In genomic region chr22:17116931-17117330, GRCh38 we compare ENCODE assay signal across 17 cellular contexts. TPM values are rescaled to one million over a fixed set of nuclear protein-coding genes. Genes with fewer than 3 reads are reported as not detected.
DNase-seq lines count a peak whose midpoint lies in the region; ATAC-seq and TF ChIP-seq lines count a peak whose summit lies in the region.
"Had no signal": no experiment of that assay in that cellular context is flagged by ENCODE, and none has a peak within 500 bp of the region (broad histone marks: within the 10 kb centered on the region; RNA-seq: fewer than 3 reads in every experiment).

No MANE protein-coding gene starts in this region.

- intact Hi-C loops in tibial artery (cut with DNase I; ENCODE audit: low total_unique reads), result no loop called here

- H3F3A ChIP-seq in GM23338 (replicated peaks; ENCODE audit: low read depth) (peaks cover 10% of the 10 kb centered on the region; the same call in 1 of the 2 replicates), neural cell (ENCODE audit: insufficient read depth, low read length, poor library complexity, severe bottlenecking) (no peaks in the 10 kb centered on the region)

- H4K20me1 ChIP-seq in GM23338 (replicated peaks; ENCODE audit: insufficient read depth) (peaks cover 3% of the 10 kb centered on the region; the same call in 1 of the 2 replicates), neural cell (ENCODE audit: insufficient read depth) (no peaks in the 10 kb centered on the region)

- H3K9me3 ChIP-seq in neural cell (ENCODE audit: low read length) (no peaks in the 10 kb centered on the region), tibial artery (no peaks in the 10 kb centered on the region)
- H3K9me3 ChIP-seq: esophagus muscularis mucosa, left ventricle myocardium inferior, suprapubic skin had no signal

- peaks cover 28% of the 10 kb centered on the region for H3K4me1 Mint-ChIP-seq in GM23338

- H3K27ac ChIP-seq in GM23338 (ENCODE audit: low read depth) (no peak overlapping the region), angular gyrus (ENCODE audit: low read depth, low read length) (peak overlapping the region; percentile 50), neural cell (ENCODE audit: low read length) (no peak overlapping the region), tibial artery (no peak overlapping the region)
- H3K27ac ChIP-seq: esophagus muscularis mucosa, suprapubic skin had no signal

- DNase-seq in NCI-H2227 (lab: John Stamatoyannopoulos, UW; ENCODE audit: unreplicated experiment), result peak; percentile 15
- DNase-seq in NCI-H2227 treated with DMSO at 0.1 percent for 48 hours (lab: John Stamatoyannopoulos, UW), result no peak
- DNase-seq in GM23338 (ENCODE audit: low spot score), result no peak
- no peak for DNase-seq in tibial artery
- DNase-seq in GM13977 (ENCODE audit: low spot score), result no peak
- DNase-seq in glomerular visceral epithelial cell (ENCODE audit: extremely low spot score), result no peak
- DNase-seq: 8988T; activated CD4-positive, CD25-positive, alpha-beta regulatory T cell treated with anti-CD3 and anti-CD28 coated beads, Interleukin-2, amount 50 U/mL, for 72 hours; Calu3; cerebellar nuclear complex; left ventricle myocardium inferior; small intestine had no signal

- H3K4me3 ChIP-seq in GM23338, result no peak overlapping the region
- peak overlapping the region; percentile 76 for H3K4me3 ChIP-seq in neural cell (ENCODE audit: low read length)
- no peak overlapping the region for H3K4me3 ChIP-seq in tibial artery
- H3K4me3 ChIP-seq: esophagus muscularis mucosa, left ventricle myocardium inferior, suprapubic skin had no signal

- TF ChIP-seq RAD21 in neural cell (conservative IDR thresholded peaks at IDR 0.05), result no peak

- no peaks in the 10 kb centered on the region for H3K36me3 Mint-ChIP-seq in GM23338 (ENCODE audit: low read depth)

- H3K27ac Mint-ChIP-seq in GM23338, result no peak overlapping the region; the same call in none of the 2 replicates

- no peaks in the 10 kb centered on the region for H3K79me2 ChIP-seq in GM23338 (replicated peaks; ENCODE audit: insufficient read depth)
- peaks cover 7% of the 10 kb centered on the region for H3K79me2 ChIP-seq in neural cell (replicated peaks; ENCODE audit: insufficient read depth, low read length)

- peaks cover 18% of the 10 kb centered on the region for H3K4me1 ChIP-seq in GM23338 (ENCODE audit: insufficient read depth)
- peaks cover 0 to 18% (median 14%) of the 10 kb centered on the region in 4 donors for H3K4me1 ChIP-seq in tibial artery

- H3K4me2 ChIP-seq in GM23338 (peak overlapping the region; percentile 20; the same call in 1 of the 2 replicates), neural cell (ENCODE audit: low read length) (no peak overlapping the region)

- H3K9me2 ChIP-seq in GM23338 (ENCODE audit: insufficient read depth) (no peaks in the 10 kb centered on the region), neural cell (ENCODE audit: insufficient read depth, low read length) (no peaks in the 10 kb centered on the region)

- H3K36me3 ChIP-seq in GM23338 (ENCODE audit: insufficient read depth), result no peaks in the 10 kb centered on the region
- H3K36me3 ChIP-seq in neural cell (ENCODE audit: insufficient read depth, low read length), result no peaks in the 10 kb centered on the region
- H3K36me3 ChIP-seq in tibial artery, result no peaks in the 10 kb centered on the region
- H3K36me3 ChIP-seq: esophagus muscularis mucosa, left ventricle myocardium inferior, suprapubic skin had no signal

- no peaks in the 10 kb centered on the region; the same call in 2 of the 3 replicates for H3K9me3 Mint-ChIP-seq in GM23338

- no peak overlapping the region for H3K9ac ChIP-seq in neural cell (ENCODE audit: low read length)

- no peak for ATAC-seq in GM23338
- ATAC-seq: SK-N-SH treated with all-trans-retinoic acid at 6 μM for 48 hours had no signal

- no peak overlapping the region for H3K4me3 Mint-ChIP-seq in GM23338

- no peak for TF ChIP-seq EP300 in neural cell (conservative IDR thresholded peaks at IDR 0.05; ENCODE audit: poor library complexity, severe bottlenecking)

- TF ChIP-seq CTCF in GM23338 (conservative IDR thresholded peaks at IDR 0.05; ENCODE audit: low read depth in 2 of 2) (no peak), neural cell (IDR thresholded peaks at IDR 0.05; ENCODE audit: poor library complexity, severe bottlenecking) (no peak), tibial artery (IDR thresholded peaks at IDR 0.05) (no peak), GM13977 (IDR thresholded peaks at IDR 0.05; ENCODE audit: extremely low read depth, insufficient read depth, missing control alignments) (no peak)

- H3K27me3 ChIP-seq in GM23338 (ENCODE audit: insufficient read depth), result peaks cover 10% of the 10 kb centered on the region; the same call in 1 of the 2 replicates
- H3K27me3 ChIP-seq in neural cell (ENCODE audit: insufficient read depth, low read depth, low read length), result no peaks in the 10 kb centered on the region
- peaks cover 0 to 37% of the 10 kb centered on the region in 2 donors for H3K27me3 ChIP-seq in tibial artery

- H2AFZ ChIP-seq in GM23338 (no peak overlapping the region), neural cell (ENCODE audit: low read depth, low read length) (no peak overlapping the region)

- in situ Hi-C loops in GM13977 (cut with MboI; ENCODE audit: low pct_unique_long_range_greater_than_20kb, low sequenced_read_pairs, unreplicated experiment), result no loop called here

- peaks cover 16% of the 10 kb centered on the region for H3K27me3 Mint-ChIP-seq in GM23338 (ENCODE audit: insufficient read depth, low read depth, poor library complexity)

TF ChIP-seq in GM23338, 12 proteins besides CTCF, POLR2A, EP300 and RAD21:
- TF ChIP-seq NANOG (IDR thresholded peaks at IDR 0.05; ENCODE audit: borderline replicate concordance) (no peak), EZH2 (IDR thresholded peaks at IDR 0.05; ENCODE audit: low read depth, unreplicated experiment) (no peak), ZNF114 (CRISPR knock-in tag; IDR thresholded peaks at IDR 0.05) (no peak)

TF ChIP-seq in neural cell, 6 proteins besides CTCF, POLR2A, EP300 and RAD21:
- TF ChIP-seq MXI1 (conservative IDR thresholded peaks at IDR 0.05; ENCODE audit: poor library complexity, severe bottlenecking) (no peak), POLR2AphosphoS5 (IDR thresholded peaks at IDR 0.05) (no peak), EZH2 (IDR thresholded peaks at IDR 0.05; ENCODE audit: borderline replicate concordance, insufficient read depth, low read length, poor library complexity, severe bottlenecking) (no peak), SMC3 (conservative IDR thresholded peaks at IDR 0.05; ENCODE audit: poor library complexity) (no peak), TAF1 (IDR thresholded peaks at IDR 0.05; ENCODE audit: low read depth) (no peak), REST (IDR thresholded peaks at IDR 0.05; ENCODE audit: borderline replicate concordance) (no peak)
TF ChIP-seq in neural cell: peak in this region for 0.

RNA-seq across cellular contexts. Expression of gene TMEM121B, which starts 4.2 kb away (rescaled TPM):
- 6.4 and 7.2 TPM in 2 replicates for total RNA-seq in GM23338 (2014; rRNA removed; shearing (Covaris generic))
- polyA plus RNA-seq in GM23338 (2016; fragmentation: Nextera tagmentation; extraction: Ambion mirVana) (2.0 and 2.4 TPM in 2 replicates), neural cell (15.8 and 16.8 TPM in 2 replicates)
- 24.6 and 26.7 TPM in 2 replicates for polyA minus RNA-seq in neural cell

RNA-seq across cellular contexts. Expression of gene IL17RA, which starts 32.1 kb away (rescaled TPM):
- 9.6 and 11.9 TPM in 2 replicates for total RNA-seq in GM23338 (2014; rRNA removed; shearing (Covaris generic))
- polyA plus RNA-seq in GM23338 (2016; fragmentation: Nextera tagmentation; extraction: Ambion mirVana), result 3.2 TPM in 2 replicates
- polyA plus RNA-seq in neural cell, result 0.08 and 0.52 TPM in 2 replicates
- 0.12 and 0.24 TPM in 2 replicates for polyA minus RNA-seq in neural cell

RNA-seq across cellular contexts. Expression of gene HDHD5, which starts 42.1 kb away (rescaled TPM):
- 102 and 116 TPM in 2 replicates for total RNA-seq in GM23338 (2014; rRNA removed; shearing (Covaris generic))
- 54.9 and 70.0 TPM in 2 replicates for polyA plus RNA-seq in GM23338 (2016; fragmentation: Nextera tagmentation; extraction: Ambion mirVana)
- polyA plus RNA-seq in neural cell, result 91.3 and 95.3 TPM in 2 replicates
- 44.5 and 51.9 TPM in 2 replicates for polyA minus RNA-seq in neural cell
